8 cellular contexts compared by ENCODE assay signal in genomic region chr19:44111910-44112463, GRCh38. TPM values are rescaled to one million over a fixed set of nuclear protein-coding genes. Genes with fewer than 3 reads are reported as not detected.
DNase-seq lines count a peak whose midpoint lies in the region; ATAC-seq and TF ChIP-seq lines count a peak whose summit lies in the region.

No MANE protein-coding gene starts in this region.

- peak overlapping the region; percentile 79 for H3K4me3 ChIP-seq in smooth muscle cell

- H3K4me1 Mint-ChIP-seq in IgD-negative memory B cell: peaks cover 14 to 17% (median 15%) of the 10 kb centered on the region in 3 donors
- peaks cover 14% of the 10 kb centered on the region for H3K4me1 Mint-ChIP-seq in activated T-helper 2 cell treated with anti-CD3 and anti-CD28 coated beads, Interferon-gamma antibody, Interleukin-2, Interleukin-4, amounts not matched to agents 10 μg/mL and 5 μg/mL and 100 μg/mL, durations not matched to agents 14 hours and 24 hours and 36 hours (ENCODE audit: low read depth)

- peak overlapping the region; percentile 58 for H3K27ac ChIP-seq in smooth muscle cell (ENCODE audit: low read depth)

- TF ChIP-seq CTCF in smooth muscle cell (IDR thresholded peaks at IDR 0.05; ENCODE audit: borderline replicate concordance, insufficient read depth, poor library complexity, severe bottlenecking) (no peak), omental fat pad (IDR thresholded peaks at IDR 0.05) (no peak)

- H3K9me3 Mint-ChIP-seq in IgD-negative memory B cell: peaks cover under 1 to 33% (median 20%) of the 10 kb centered on the region in 3 donors
- peaks cover 38% of the 10 kb centered on the region for H3K9me3 Mint-ChIP-seq in activated T-helper 2 cell treated with anti-CD3 and anti-CD28 coated beads, Interferon-gamma antibody, Interleukin-2, Interleukin-4, amounts not matched to agents 10 μg/mL and 5 μg/mL and 100 μg/mL, durations not matched to agents 14 hours and 24 hours and 36 hours

- DNase-seq in COLO829 (ENCODE audit: low spot score) (peak; percentile 9), iPS DF 19.7 (ENCODE audit: low read depth, low spot score) (peak; percentile 95), smooth muscle cell (lab: John Stamatoyannopoulos, UW; ENCODE audit: unreplicated experiment) (no peak), omental fat pad (ENCODE audit: low spot score) (no peak), SHP77 treated with DMSO at 0.1 percent for 48 hours (lab: John Stamatoyannopoulos, UW) (no peak), cerebellar nuclear complex (lab: John Stamatoyannopoulos, UW) (no peak)
- no peak for DNase-seq in activated T-helper 2 cell treated with anti-CD3 and anti-CD28 coated beads, Interferon-gamma antibody, Interleukin-2, Interleukin-4, amounts not matched to agents 10 μg/mL and 5 μg/mL and 100 μg/mL, durations not matched to agents 14 hours and 24 hours and 36 hours (ENCODE audit: low spot score)

- H3K4me2 ChIP-seq in smooth muscle cell: peak overlapping the region; percentile 91

- peak overlapping the region; percentile 60 to 99 (median 80) for H3K4me3 Mint-ChIP-seq in IgD-negative memory B cell
- peak overlapping the region; percentile 74 for H3K4me3 Mint-ChIP-seq in activated T-helper 2 cell treated with anti-CD3 and anti-CD28 coated beads, Interferon-gamma antibody, Interleukin-2, Interleukin-4, amounts not matched to agents 10 μg/mL and 5 μg/mL and 100 μg/mL, durations not matched to agents 14 hours and 24 hours and 36 hours (ENCODE audit: low read depth)

- peaks cover 17% of the 10 kb centered on the region for H3K36me3 Mint-ChIP-seq in IgD-negative memory B cell
- peaks cover 52% of the 10 kb centered on the region for H3K36me3 Mint-ChIP-seq in activated T-helper 2 cell treated with anti-CD3 and anti-CD28 coated beads, Interferon-gamma antibody, Interleukin-2, Interleukin-4, amounts not matched to agents 10 μg/mL and 5 μg/mL and 100 μg/mL, durations not matched to agents 14 hours and 24 hours and 36 hours (ENCODE audit: low read depth)

- intact Hi-C loops in activated T-helper 2 cell treated with anti-CD3 and anti-CD28 coated beads, Interferon-gamma antibody, Interleukin-2, Interleukin-4, amounts not matched to agents 10 μg/mL and 5 μg/mL and 100 μg/mL, durations not matched to agents 14 hours and 24 hours and 36 hours (cut with micrococcal nuclease): loop anchor here (2.0 to 10.0 kb wide), 2 partner anchors 101 to 393 kb away; partner anchors contain the start of genes ZNF180 and ZNF227

- H3K4me1 ChIP-seq in smooth muscle cell (ENCODE audit: low read depth): peaks cover 8% of the 10 kb centered on the region

- peak overlapping the region; percentile 61 for H3K9ac ChIP-seq in smooth muscle cell (ENCODE audit: low read depth)

- H3K79me2 ChIP-seq in smooth muscle cell (ENCODE audit: low read depth): peaks cover 20% of the 10 kb centered on the region

- H3K9me3 ChIP-seq in smooth muscle cell (replicated peaks; ENCODE audit: low read depth): peaks cover 15% of the 10 kb centered on the region

- peaks cover 4% of the 10 kb centered on the region for H3F3A ChIP-seq in smooth muscle cell (ENCODE audit: low read depth)

- ATAC-seq in omental fat pad (ENCODE audit: low FRiP score): no peak

- H2AFZ ChIP-seq in smooth muscle cell (ENCODE audit: low read depth): peak overlapping the region; percentile 78

- no peaks in the 10 kb centered on the region for H4K20me1 ChIP-seq in smooth muscle cell (ENCODE audit: low read depth)

- peaks cover 28% of the 10 kb centered on the region for H3K36me3 ChIP-seq in smooth muscle cell (ENCODE audit: low read depth)

- no peaks in the 10 kb centered on the region for H3K27me3 Mint-ChIP-seq in IgD-negative memory B cell
- H3K27me3 Mint-ChIP-seq in activated T-helper 2 cell treated with anti-CD3 and anti-CD28 coated beads, Interferon-gamma antibody, Interleukin-2, Interleukin-4, amounts not matched to agents 10 μg/mL and 5 μg/mL and 100 μg/mL, durations not matched to agents 14 hours and 24 hours and 36 hours (ENCODE audit: low read depth): no peaks in the 10 kb centered on the region

- H3K27ac Mint-ChIP-seq in IgD-negative memory B cell: peak overlapping the region in 1 of 3 donors; percentile 75
- no peak overlapping the region for H3K27ac Mint-ChIP-seq in activated T-helper 2 cell treated with anti-CD3 and anti-CD28 coated beads, Interferon-gamma antibody, Interleukin-2, Interleukin-4, amounts not matched to agents 10 μg/mL and 5 μg/mL and 100 μg/mL, durations not matched to agents 14 hours and 24 hours and 36 hours

- 16% methylated on average over 17 of the region's 17 CpGs for WGBS in smooth muscle cell (ENCODE audit: low lambda C conversion rate)

- no peaks in the 10 kb centered on the region for H3K27me3 ChIP-seq in smooth muscle cell (ENCODE audit: low read depth)

RNA-seq across cellular contexts. Expression of gene ZNF225, which starts 1.2 kb away (rescaled TPM):
- polyA plus RNA-seq in IgD-negative memory B cell: 1.9 TPM
- total RNA-seq in activated T-helper 2 cell treated with anti-CD3 and anti-CD28 coated beads, Interferon-gamma antibody, Interleukin-2, Interleukin-4, amounts not matched to agents 10 μg/mL and 5 μg/mL and 100 μg/mL, durations not matched to agents 14 hours and 24 hours and 36 hours: 3.5 and 3.6 TPM in 2 replicates
- 3.3 and 6.8 TPM in 2 replicates for total RNA-seq in smooth muscle cell
- polyA plus RNA-seq in smooth muscle cell: 2.5 and 3.1 TPM in 2 replicates
- 1 to 10 TPM; 1.8 to 5.5 (median 2.7) TPM for total RNA-seq in omental fat pad

RNA-seq across cellular contexts. Expression of gene ZNF224, which starts 17.8 kb away (rescaled TPM):
- 12.4 TPM for polyA plus RNA-seq in IgD-negative memory B cell
- total RNA-seq in activated T-helper 2 cell treated with anti-CD3 and anti-CD28 coated beads, Interferon-gamma antibody, Interleukin-2, Interleukin-4, amounts not matched to agents 10 μg/mL and 5 μg/mL and 100 μg/mL, durations not matched to agents 14 hours and 24 hours and 36 hours: 19.4 and 22.3 TPM in 2 replicates
- 22.4 and 27.1 TPM in 2 replicates for total RNA-seq in smooth muscle cell
- polyA plus RNA-seq in smooth muscle cell: 7.3 and 19.1 TPM in 2 replicates
- 10 to 100 TPM; 10.4 to 36.9 (median 17.5) TPM for total RNA-seq in omental fat pad

RNA-seq across cellular contexts. Expression of gene ZNF234, which starts 29.4 kb away (rescaled TPM):
- polyA plus RNA-seq in IgD-negative memory B cell (8.6 TPM), smooth muscle cell (3.2 and 3.8 TPM in 2 replicates)
- total RNA-seq in activated T-helper 2 cell treated with anti-CD3 and anti-CD28 coated beads, Interferon-gamma antibody, Interleukin-2, Interleukin-4, amounts not matched to agents 10 μg/mL and 5 μg/mL and 100 μg/mL, durations not matched to agents 14 hours and 24 hours and 36 hours: 10.3 and 11.6 TPM in 2 replicates
- total RNA-seq in smooth muscle cell (4.6 and 4.8 TPM in 2 replicates), omental fat pad (10 to 100 TPM in 1 of 4 donors, 1 to 10 TPM in 3; 4.8 to 11.3 (median 8.4) TPM)

RNA-seq across cellular contexts. Expression of gene ZNF284, which starts 40.0 kb away (rescaled TPM):
- polyA plus RNA-seq in IgD-negative memory B cell (0.69 TPM), smooth muscle cell (0.91 and 1.3 TPM in 2 replicates)
- 1.1 and 1.4 TPM in 2 replicates for total RNA-seq in activated T-helper 2 cell treated with anti-CD3 and anti-CD28 coated beads, Interferon-gamma antibody, Interleukin-2, Interleukin-4, amounts not matched to agents 10 μg/mL and 5 μg/mL and 100 μg/mL, durations not matched to agents 14 hours and 24 hours and 36 hours
- total RNA-seq in smooth muscle cell (2.4 and 3.2 TPM in 2 replicates), omental fat pad (1 to 10 TPM in 3 of 4 donors, under 1 TPM in 1; 0.65 to 3.0 (median 1.7) TPM)

RNA-seq across cellular contexts. Expression of gene ZNF226, which starts 52.9 kb away (rescaled TPM):
- polyA plus RNA-seq in IgD-negative memory B cell: 24.2 TPM
- 6.6 and 9.8 TPM in 2 replicates for total RNA-seq in activated T-helper 2 cell treated with anti-CD3 and anti-CD28 coated beads, Interferon-gamma antibody, Interleukin-2, Interleukin-4, amounts not matched to agents 10 μg/mL and 5 μg/mL and 100 μg/mL, durations not matched to agents 14 hours and 24 hours and 36 hours
- total RNA-seq in smooth muscle cell: 38.2 and 42.3 TPM in 2 replicates
- 36.0 and 39.4 TPM in 2 replicates for polyA plus RNA-seq in smooth muscle cell
- total RNA-seq in omental fat pad: 10 to 100 TPM in 3 of 4 donors, 1 to 10 TPM in 1; 9.5 to 18.6 (median 14.3) TPM

Comparison
In these comparisons a context has a peak if more than half of its experiments do, and no peak if none do; other contexts are left out.
1. DNase-seq: peak in COLO829 (single experiment) and iPS DF 19.7 (single experiment); none in activated T-helper 2 cell treated with anti-CD3 and anti-CD28 coated beads, Interferon-gamma antibody, Interleukin-2, Interleukin-4, amounts not matched to agents 10 μg/mL and 5 μg/mL and 100 μg/mL, durations not matched to agents 14 hours and 24 hours and 36 hours (single experiment), smooth muscle cell (single experiment), omental fat pad (single experiment), SHP77 treated with DMSO at 0.1 percent for 48 hours (single experiment) and cerebellar nuclear complex (0 of 2).